20 cellular contexts compared by ENCODE assay signal in the genomic region with DNA sequence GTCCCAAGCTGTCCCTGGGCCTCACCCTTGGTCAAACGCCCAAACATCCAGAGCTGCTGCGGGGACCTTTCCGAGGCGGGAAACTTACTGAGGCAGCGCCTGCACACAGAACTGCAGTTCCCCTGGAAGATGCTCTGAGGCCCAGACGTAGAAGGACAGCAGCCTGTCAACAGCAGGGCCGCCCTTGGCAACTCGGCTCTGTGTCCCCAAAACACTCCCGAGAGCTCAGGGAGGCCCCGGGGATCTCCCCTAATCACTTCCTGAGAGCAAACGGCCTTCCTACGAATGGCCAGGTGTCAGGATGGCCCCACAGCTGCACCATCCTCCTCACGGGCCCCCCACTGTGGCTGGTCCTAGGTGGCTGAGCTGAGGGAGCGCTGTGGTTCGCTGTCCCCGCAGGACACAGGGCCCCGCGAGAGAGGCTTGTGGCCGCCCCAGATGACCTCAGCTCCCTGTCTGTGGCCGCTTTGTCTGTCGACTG. TPM values are rescaled to one million over a fixed set of nuclear protein-coding genes. Genes with fewer than 3 reads are reported as not detected.
DNase-seq lines count a peak whose midpoint lies in the region; ATAC-seq and TF ChIP-seq lines count a peak whose summit lies in the region.
"Had no signal": no experiment of that assay in that cellular context is flagged by ENCODE, and none has a peak within 500 bp of the region (broad histone marks: within the 10 kb centered on the region; RNA-seq: fewer than 3 reads in every experiment).

No MANE protein-coding gene starts in this region.

- in situ Hi-C loops in Panc1 (cut with HindIII; ENCODE audit: low pct_unique_long_range_greater_than_20kb, low sequenced_read_pairs): no loop called here

- POLR2A ChIA-PET in Panc1 (lab: Charles Lee): no interaction called here

- peaks cover 4% of the 10 kb centered on the region for H3K27me3 Mint-ChIP-seq in progenitor cell of endocrine pancreas

- H3K4me3 ChIP-seq in Panc1 (ENCODE audit: low read depth in 2 of 2, low read length in 2 of 2) (no peak overlapping the region), uterus (no peak overlapping the region)
- H3K4me3 ChIP-seq: vagina had no signal

- CTCF ChIA-PET in Panc1 (lab: Charles Lee): no interaction called here

- no peaks in the 10 kb centered on the region for H3K36me3 Mint-ChIP-seq in progenitor cell of endocrine pancreas (ENCODE audit: insufficient read depth)

- H3K27ac Mint-ChIP-seq in progenitor cell of endocrine pancreas: peak overlapping the region; percentile 77

- intact Hi-C loops in Panc1 (cut with micrococcal nuclease; ENCODE audit: unreplicated experiment) (no loop called here), uterus (cut with DNase I; ENCODE audit: low total_unique reads) (no loop called here)

- TF ChIP-seq CTCF in Panc1 (IDR thresholded peaks at IDR 0.05) (no peak), progenitor cell of endocrine pancreas (IDR thresholded peaks at IDR 0.05; ENCODE audit: unreplicated experiment) (no peak), uterus (IDR thresholded peaks at IDR 0.05) (no peak)

- H3K27ac ChIP-seq in Panc1 (ENCODE audit: low read length) (no peak overlapping the region), uterus (no peak overlapping the region)
- H3K27ac ChIP-seq: vagina had no signal

- BruUV-seq in Panc1 (replicated peaks; lab: Mats Ljungman, UMichigan): no TSS peak

- H3K4me1 ChIP-seq in Panc1 (ENCODE audit: control insufficient read depth, insufficient read depth, low read length): no peaks in the 10 kb centered on the region
- H3K4me1 ChIP-seq in uterus: no peaks in the 10 kb centered on the region
- H3K4me1 ChIP-seq: Caco-2 had no signal

- no peaks in the 10 kb centered on the region for H3K9me3 Mint-ChIP-seq in progenitor cell of endocrine pancreas (ENCODE audit: low read depth)

- 0 out of 2 replicates have a peak, but pooled peaks have one; percentile 32 for ATAC-seq in Panc1
- ATAC-seq: left colon had no signal

- DNase-seq in NCI-H1417 (lab: John Stamatoyannopoulos, UW): peak in 2 of 3 experiments; percentile 30 to 65
- DNase-seq in NCI-H1417 treated with DMSO at 0.1 percent for 48 hours (lab: John Stamatoyannopoulos, UW): no peak
- DNase-seq in Panc1 (ENCODE audit: low read depth, low spot score): no peak
- peak; percentile 73 for DNase-seq in globus pallidus (ENCODE audit: low spot score)
- no peak for DNase-seq in progenitor cell of endocrine pancreas (ENCODE audit: low spot score, unreplicated experiment)
- DNase-seq in SKM-1 (lab: John Stamatoyannopoulos, UW; ENCODE audit: unreplicated experiment): no peak
- no peak for DNase-seq in activated gamma-delta T cell (lab: John Stamatoyannopoulos, UW)
- DNase-seq in uterus: no peak
- DNase-seq: 8988T; activated CD4-positive, alpha-beta T cell treated with anti-CD3 and anti-CD28 coated beads for 1 hour; activated naive CD4-positive, alpha-beta T cell treated with anti-CD3 and anti-CD28 coated beads, Interleukin-2, amount 50 U/mL, for 16 hours; activated T-cell treated with anti-CD3 and anti-CD28 coated beads, Interleukin-2, amount 50 U/mL, for 48 hours; AML-193; Caco-2; left colon; NCI-H1436; NCI-H774; OCI-M1; stimulated activated CD4-positive, alpha-beta T cell treated with anti-CD3 and anti-CD28 coated beads, Interleukin-12 subunit alpha, Interleukin-12 subunit beta, amount 100 ng/mL, for 4 hours had no signal

- TF ChIP-seq POLR2A in uterus (IDR thresholded peaks at IDR 0.05): no peak

- H3K9me3 ChIP-seq in Panc1 (ENCODE audit: control insufficient read depth, insufficient read depth, low read depth, low read length) (no peaks in the 10 kb centered on the region), uterus (no peaks in the 10 kb centered on the region)
- H3K9me3 ChIP-seq: Caco-2, vagina had no signal

- no peak overlapping the region for H3K4me3 Mint-ChIP-seq in progenitor cell of endocrine pancreas (ENCODE audit: low read depth)

- H3K27me3 ChIP-seq in Panc1 (ENCODE audit: control insufficient read depth, insufficient read depth, low read length) (no peaks in the 10 kb centered on the region; the same call in 1 of the 2 replicates), uterus (no peaks in the 10 kb centered on the region)
- H3K27me3 ChIP-seq: vagina had no signal

- H3K4me1 Mint-ChIP-seq in progenitor cell of endocrine pancreas (ENCODE audit: low read depth): peaks cover 31% of the 10 kb centered on the region

- H3K36me3 ChIP-seq in Panc1 (ENCODE audit: control insufficient read depth, insufficient read depth, low read length) (no peaks in the 10 kb centered on the region), uterus (no peaks in the 10 kb centered on the region)
- H3K36me3 ChIP-seq: vagina had no signal

RNA-seq across cellular contexts. Expression of a gene that starts 46.1 kb away (rescaled TPM):
- total RNA-seq in Panc1 (2021; ENCODE audit: unreplicated experiment) (2.4 TPM), progenitor cell of endocrine pancreas (75.3 and 79.1 TPM in 2 replicates), uterus (10 to 100 TPM in 3 of 4 donors, 1 to 10 TPM in 1; 8.7 to 24.3 (median 19.2) TPM)
- 1.6 TPM for polyA plus RNA-seq in Panc1 (2012; ENCODE audit: insufficient read length)

Comparison
In these comparisons a context has a peak if more than half of its experiments do, and no peak if none do; other contexts are left out.
1. DNase-seq: peak in NCI-H1417 (2 of 3) and globus pallidus (single experiment); none in NCI-H1417 treated with DMSO at 0.1 percent for 48 hours (single experiment), Panc1 (single experiment), progenitor cell of endocrine pancreas (single experiment), SKM-1 (single experiment), activated gamma-delta T cell (single experiment) and uterus (0 of 2).